In the genomic region with DNA sequence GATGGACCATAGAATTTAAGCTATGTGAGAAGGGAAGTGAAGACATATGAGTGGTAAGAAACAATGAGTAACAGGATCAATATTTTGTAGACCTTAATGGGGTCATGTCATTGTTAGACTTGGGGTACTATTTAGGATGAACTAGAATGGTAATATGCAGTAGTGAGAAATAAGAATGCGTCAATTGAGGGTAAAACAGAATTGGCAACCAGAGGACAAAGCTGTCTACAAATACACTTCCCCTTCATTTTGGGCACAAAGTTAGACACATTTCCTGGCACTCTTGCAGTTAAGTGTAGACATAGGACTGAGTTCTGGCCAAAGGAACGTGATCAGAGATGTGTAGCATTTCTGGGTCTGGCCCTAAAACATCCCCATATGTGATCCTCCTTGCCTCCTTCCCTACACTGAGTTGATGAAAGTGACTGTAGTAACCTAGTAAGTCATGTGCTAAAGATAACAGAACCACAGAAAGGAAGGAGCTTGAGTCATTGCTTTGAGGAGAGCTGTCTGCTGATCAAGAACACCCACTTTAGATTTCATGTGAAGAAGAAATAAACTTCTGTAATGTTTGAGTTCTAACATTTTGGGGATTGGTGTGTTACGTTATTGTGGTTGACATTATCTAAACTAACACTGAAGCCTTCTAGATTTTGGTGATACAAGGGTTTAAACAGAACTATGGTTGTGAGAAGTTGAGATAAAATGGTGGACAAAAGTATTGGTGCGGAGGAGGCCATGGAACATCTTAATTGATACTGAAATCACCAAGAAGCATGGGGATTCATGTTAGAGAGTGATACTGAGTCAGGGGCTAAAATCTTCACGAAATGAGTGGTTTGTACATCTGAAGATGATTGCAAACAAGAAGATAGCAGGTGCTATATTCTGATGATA, we compare ENCODE assay signal across 12 cellular contexts. TPM values are rescaled to one million over a fixed set of nuclear protein-coding genes. Genes with fewer than 3 reads are reported as not detected.
A peak's percentile ranks its signal among the peaks of the same experiment; 100 is the strongest.
DNase-seq lines count a peak whose midpoint lies in the region; ATAC-seq and TF ChIP-seq lines count a peak whose summit lies in the region.
"Had no signal": no experiment of that assay in that cellular context is flagged by ENCODE, and none has a peak within 500 bp of the region (broad histone marks: within the 10 kb centered on the region; RNA-seq: fewer than 3 reads in every experiment).

No MANE protein-coding gene starts in this region.

- no peak for TF ChIP-seq CTCF in lung (IDR thresholded peaks at IDR 0.05; ENCODE audit: control extremely low read depth, extremely low read depth)

- no peaks in the 10 kb centered on the region for H3K27me3 Mint-ChIP-seq in activated naive CD8-positive, alpha-beta T cell treated with anti-CD3 and anti-CD28 coated beads, Interleukin-2, amount 50 U/mL, for 24 hours
- H3K27me3 Mint-ChIP-seq: brain had no signal

- H3K27ac Mint-ChIP-seq in activated naive CD8-positive, alpha-beta T cell treated with anti-CD3 and anti-CD28 coated beads, Interleukin-2, amount 50 U/mL, for 24 hours, result no peak overlapping the region
- H3K27ac Mint-ChIP-seq: brain had no signal

- H3K9me3 ChIP-seq in lung (ENCODE audit: control insufficient read depth in 2 of 2, insufficient read depth in 1 of 2, low read length in 1 of 2), result no peaks in the 10 kb centered on the region

- DNase-seq in CMK (ENCODE audit: low read depth) (peak; percentile 41), HCEC 1CT (peak; percentile 24), lung (ENCODE audit: low spot score) (no peak), SW480 (ENCODE audit: low spot score) (no peak), activated gamma-delta T cell treated with Interleukin-2 at 50 U/mL for 16 hours (no peak), ureter (ENCODE audit: low spot score) (no peak)
- DNase-seq in activated naive CD8-positive, alpha-beta T cell treated with anti-CD3 and anti-CD28 coated beads, Interleukin-2, amount 50 U/mL, for 24 hours, result no peak
- DNase-seq: activated CD4-positive, alpha-beta T cell treated with anti-CD3 and anti-CD28 coated beads for 4 hours; DMS79 treated with DMSO at 0.1 percent for 48 hours; NCI-H1930 had no signal

- H3K36me3 ChIP-seq in lung (ENCODE audit: control insufficient read depth in 2 of 2, insufficient read depth in 2 of 2, low read length in 2 of 2), result peaks cover 6 to 24% of the 10 kb centered on the region in 2 donors

- no peaks in the 10 kb centered on the region for H3K27me3 ChIP-seq in lung (ENCODE audit: control insufficient read depth, insufficient read depth)

- no peak overlapping the region for H3K4me3 Mint-ChIP-seq in activated naive CD8-positive, alpha-beta T cell treated with anti-CD3 and anti-CD28 coated beads, Interleukin-2, amount 50 U/mL, for 24 hours
- H3K4me3 Mint-ChIP-seq: brain had no signal

- no peak overlapping the region for H3K4me3 ChIP-seq in lung

- peaks cover 0 to 9% of the 10 kb centered on the region in 2 donors for H3K4me1 ChIP-seq in lung (ENCODE audit: control insufficient read depth in 2 of 2, insufficient read depth in 2 of 2, low read length in 2 of 2)

- H3K4me1 Mint-ChIP-seq in activated naive CD8-positive, alpha-beta T cell treated with anti-CD3 and anti-CD28 coated beads, Interleukin-2, amount 50 U/mL, for 24 hours, result peaks cover 9% of the 10 kb centered on the region
- H3K4me1 Mint-ChIP-seq: brain had no signal

- no peaks in the 10 kb centered on the region for H3K9me3 Mint-ChIP-seq in activated naive CD8-positive, alpha-beta T cell treated with anti-CD3 and anti-CD28 coated beads, Interleukin-2, amount 50 U/mL, for 24 hours
- H3K9me3 Mint-ChIP-seq: brain had no signal

- ATAC-seq in activated naive CD8-positive, alpha-beta T cell treated with anti-CD3 and anti-CD28 coated beads, Interleukin-2, amount 50 U/mL, for 24 hours, result peak; percentile 91
- no peak for ATAC-seq in lung (ENCODE audit: insufficient read depth, low FRiP score)
- no peak for ATAC-seq in GM21619 (IDR thresholded peaks at IDR 0.05; ENCODE audit: unreplicated experiment)

- 87 to 93% methylated on average over 5 of the region's 5 CpGs for WGBS in lung, 2 donors

- H3K36me3 Mint-ChIP-seq in activated naive CD8-positive, alpha-beta T cell treated with anti-CD3 and anti-CD28 coated beads, Interleukin-2, amount 50 U/mL, for 24 hours (ENCODE audit: low read depth), result peaks cover 25% of the 10 kb centered on the region
- H3K36me3 Mint-ChIP-seq: brain had no signal

- peak overlapping the region; percentile 16 to 33 for H3K27ac ChIP-seq in lung (ENCODE audit: low read depth in 1 of 2, low read length in 1 of 2)

RNA-seq across cellular contexts. Expression of a gene that starts 41.7 kb away (rescaled TPM):
- 100 to 1,000 TPM; 160 to 293 TPM for total RNA-seq in lung
- polyA plus RNA-seq in lung, result 100 to 1,000 TPM; 243 to 267 TPM
- total RNA-seq in ureter, result 89.0 TPM

Comparison
In these comparisons a context has a peak if more than half of its experiments do, and no peak if none do; other contexts are left out.
1. DNase-seq: peak in CMK (single experiment) and HCEC 1CT (single experiment); none in activated naive CD8-positive, alpha-beta T cell treated with anti-CD3 and anti-CD28 coated beads, Interleukin-2, amount 50 U/mL, for 24 hours (single experiment), lung (single experiment), SW480 (single experiment), activated gamma-delta T cell treated with Interleukin-2 at 50 U/mL for 16 hours (single experiment) and ureter (single experiment).